33 cellular contexts compared by ENCODE assay signal in genomic region chr13:34174671-34175145, GRCh38.
A peak's percentile ranks its signal among the peaks of the same experiment; 100 is the strongest.
DNase-seq lines count a peak whose midpoint lies in the region; ATAC-seq, FAIRE-seq and TF ChIP-seq lines count a peak whose summit lies in the region.
"Had no signal": no experiment of that assay in that cellular context is flagged by ENCODE, and none has a peak within 500 bp of the region (broad histone marks: within the 10 kb centered on the region; RNA-seq: fewer than 3 reads in every experiment).

No MANE protein-coding gene starts in this region.

- no peak for FAIRE-seq in HepG2 (lab: Jason Lieb, UNC)
- peak; percentile 79 for FAIRE-seq in astrocyte (lab: Jason Lieb, UNC)
- FAIRE-seq: GM12892, RCC 7860 had no signal

- 43% methylated on average over 2 of the region's 2 CpGs for WGBS in right lobe of liver (ENCODE audit: insufficient coverage, low coverage, low lambda C conversion rate, missing lambda C conversion rate)
- WGBS in HepG2 (ENCODE audit: low lambda C conversion rate): 0% methylated on average over 2 of the region's 2 CpGs
- WGBS in right cardiac atrium: 85% methylated on average over 2 of the region's 2 CpGs

- H3K9me3 Mint-ChIP-seq in astrocyte (ENCODE audit: unreplicated experiment): no peaks in the 10 kb centered on the region
- H3K9me3 Mint-ChIP-seq: activated naive CD4-positive, alpha-beta T cell treated with anti-CD3 and anti-CD28 coated beads, Interleukin-2, amount 10 ng/mL, durations not matched to agents 7 days and 5 days; activated T-helper 17 cell treated with anti-CD3 and anti-CD28 coated beads, Interleukin-2, amount 50 U/mL, for 72 hours; CD8-positive, alpha-beta T cell had no signal

- TF ChIP-seq CTCF in right lobe of liver (IDR thresholded peaks at IDR 0.05) (no peak), HepG2 (CRISPR knock-in tag; IDR thresholded peaks at IDR 0.05) (no peak), astrocyte (IDR thresholded peaks at IDR 0.05; ENCODE audit: insufficient read depth, low read depth, low read length) (no peak), fibroblast of villous mesenchyme (IDR thresholded peaks at IDR 0.05; ENCODE audit: insufficient read depth, low read depth, low read length) (no peak)

- H3K4me2 ChIP-seq in HepG2 (ENCODE audit: low read depth, low read length) (no peak overlapping the region), astrocyte (ENCODE audit: low read length) (no peak overlapping the region)

- H3K4me3 Mint-ChIP-seq in astrocyte (ENCODE audit: unreplicated experiment): no peak overlapping the region
- H3K4me3 Mint-ChIP-seq: activated CD8-positive, alpha-beta T cell treated with anti-CD3 and anti-CD28 coated beads, Interleukin-2, amount 10 ng/mL, durations not matched to agents 7 days and 5 days; activated naive CD4-positive, alpha-beta T cell treated with anti-CD3 and anti-CD28 coated beads, Interleukin-2, amount 10 ng/mL, durations not matched to agents 7 days and 5 days; activated T-helper 17 cell treated with anti-CD3 and anti-CD28 coated beads, Interleukin-2, amount 50 U/mL, for 72 hours; CD8-positive, alpha-beta T cell; naive B cell had no signal

- in situ Hi-C loops in HepG2 (cut with HindIII; ENCODE audit: extremely low pct_ligation_motif_present, low pct_unique_long_range_greater_than_20kb): no loop called here

- no peak for TF ChIP-seq EP300 in HepG2 (IDR thresholded peaks at IDR 0.05; ENCODE audit: low read depth in 2 of 2, low read length in 2 of 2)
- no peak for TF ChIP-seq EP300 in HepG2 (CRISPR knock-in tag; IDR thresholded peaks at IDR 0.05; ENCODE audit: borderline replicate concordance)

- H3K4me3 ChIP-seq in right lobe of liver: no peak overlapping the region
- H3K4me3 ChIP-seq in HepG2 (replicated peaks in 1 of 3; ENCODE audit: insufficient read depth in 1 of 3, low read depth in 2 of 3, low read length in 3 of 3): no peak overlapping the region
- H3K4me3 ChIP-seq in astrocyte (ENCODE audit: insufficient read depth, low read depth, low read length): no peak overlapping the region
- H3K4me3 ChIP-seq in fibroblast of villous mesenchyme (ENCODE audit: low read depth, low read length): no peak overlapping the region
- no peak overlapping the region for H3K4me3 ChIP-seq in right cardiac atrium (ENCODE audit: low read length)
- H3K4me3 ChIP-seq: coronary artery, gastrocnemius medialis, psoas muscle, tibial nerve had no signal

- no peaks in the 10 kb centered on the region for H3K27me3 Mint-ChIP-seq in astrocyte (ENCODE audit: low read depth, unreplicated experiment)
- H3K27me3 Mint-ChIP-seq: activated naive CD4-positive, alpha-beta T cell treated with anti-CD3 and anti-CD28 coated beads, Interleukin-2, amount 10 ng/mL, durations not matched to agents 7 days and 5 days; activated T-helper 17 cell treated with anti-CD3 and anti-CD28 coated beads, Interleukin-2, amount 50 U/mL, for 72 hours had no signal

- TF ChIP-seq RAD21 in HepG2 (CRISPR knock-in tag; IDR thresholded peaks at IDR 0.05): no peak

- CTCF ChIA-PET in HepG2 (lab: Yijun Ruan, JAX; ENCODE audit: low intra/inter-chr PET ratio, low total read pairs): no interaction called here

- no peaks in the 10 kb centered on the region for H3K36me3 ChIP-seq in right lobe of liver
- no peaks in the 10 kb centered on the region for H3K36me3 ChIP-seq in HepG2 (replicated peaks in 1 of 2; ENCODE audit: control insufficient read depth in 1 of 2, insufficient read depth in 2 of 2, low read length in 2 of 2)
- no peaks in the 10 kb centered on the region for H3K36me3 ChIP-seq in astrocyte (ENCODE audit: insufficient read depth, low read length)
- H3K36me3 ChIP-seq: gastrocnemius medialis, neutrophil, tibial nerve had no signal

- H3K36me3 Mint-ChIP-seq in astrocyte (ENCODE audit: low read depth, unreplicated experiment): no peaks in the 10 kb centered on the region
- H3K36me3 Mint-ChIP-seq: activated naive CD4-positive, alpha-beta T cell treated with anti-CD3 and anti-CD28 coated beads, Interleukin-2, amount 10 ng/mL, durations not matched to agents 7 days and 5 days; CD8-positive, alpha-beta T cell; naive B cell had no signal

- TF ChIP-seq POLR2A in right lobe of liver (IDR thresholded peaks at IDR 0.05): no peak
- no peak for TF ChIP-seq POLR2A in HepG2 (IDR thresholded peaks at IDR 0.05; ENCODE audit: insufficient read depth in 1 of 2, low read depth in 2 of 2, low read length in 2 of 2)

- H3K9ac ChIP-seq in HepG2 (ENCODE audit: insufficient read depth, low read depth, low read length) (no peak overlapping the region), astrocyte (ENCODE audit: low read length) (no peak overlapping the region)

- H4K20me1 ChIP-seq in HepG2 (ENCODE audit: insufficient read depth, low read length) (no peaks in the 10 kb centered on the region), astrocyte (ENCODE audit: insufficient read depth, low read length) (no peaks in the 10 kb centered on the region)

- BruUV-seq in HepG2 (replicated peaks; lab: Mats Ljungman, UMichigan): no TSS peak

- DNase-seq in right lobe of liver (no peak), HepG2 (ENCODE audit: low spot score) (no peak), astrocyte (ENCODE audit: low read depth) (no peak), fibroblast of villous mesenchyme (ENCODE audit: low read depth) (peak; percentile 85), CD1c-positive myeloid dendritic cell (ENCODE audit: extremely low spot score) (no peak), UCSD-AML1 (lab: John Stamatoyannopoulos, UW; ENCODE audit: unreplicated experiment) (no peak), right cardiac atrium (no peak)
- DNase-seq: activated CD4-positive, alpha-beta T cell treated with anti-CD3 and anti-CD28 coated beads for 4 hours; activated CD8-positive, alpha-beta T cell treated with anti-CD3 and anti-CD28 coated beads, Interleukin-2, amount 10 ng/mL, durations not matched to agents 7 days and 5 days; activated naive CD4-positive, alpha-beta T cell treated with anti-CD3 and anti-CD28 coated beads, Interleukin-2, amount 10 ng/mL, durations not matched to agents 7 days and 5 days; anterior cingulate cortex; CD8-positive, alpha-beta T cell; effector CD8-positive, alpha-beta T cell; gastrocnemius medialis; Kasumi-1; MV-4-11; naive B cell; NCI-H1694; NCI-H82; psoas muscle; SHP77 treated with DMSO at 0.1 percent for 48 hours; stimulated activated CD4-positive, alpha-beta T cell treated with anti-CD3 and anti-CD28 coated beads, Interleukin-15, amount 100 ng/mL, for 24 hours; stimulated activated CD4-positive, alpha-beta T cell treated with anti-CD3 and anti-CD28 coated beads, Interleukin-4, amount 100 ng/mL, for 4 hours had no signal

- no peak overlapping the region for H3K27ac Mint-ChIP-seq in astrocyte (ENCODE audit: unreplicated experiment)
- H3K27ac Mint-ChIP-seq: activated CD8-positive, alpha-beta T cell treated with anti-CD3 and anti-CD28 coated beads, Interleukin-2, amount 10 ng/mL, durations not matched to agents 7 days and 5 days; activated naive CD4-positive, alpha-beta T cell treated with anti-CD3 and anti-CD28 coated beads, Interleukin-2, amount 10 ng/mL, durations not matched to agents 7 days and 5 days; activated T-helper 17 cell treated with anti-CD3 and anti-CD28 coated beads, Interleukin-2, amount 50 U/mL, for 72 hours; CD8-positive, alpha-beta T cell; naive B cell had no signal

- ATAC-seq in right lobe of liver (peak in 3 of 4 donors; percentile 29 to 42 (median 40)), HepG2 (no peak), GM18520 (IDR thresholded peaks at IDR 0.05; ENCODE audit: unreplicated experiment) (no peak), right cardiac atrium (no peak)
- ATAC-seq: activated CD8-positive, alpha-beta T cell treated with anti-CD3 and anti-CD28 coated beads, Interleukin-2, amount 10 ng/mL, durations not matched to agents 7 days and 5 days; activated T-helper 17 cell treated with anti-CD3 and anti-CD28 coated beads, Interleukin-2, amount 50 U/mL, for 72 hours; CD8-positive, alpha-beta T cell; gastrocnemius medialis; HCT116; psoas muscle had no signal

- H3K27ac ChIP-seq in right lobe of liver: no peak overlapping the region
- no peak overlapping the region for H3K27ac ChIP-seq in HepG2 (ENCODE audit: extremely low read length, insufficient read depth, low read length)
- H3K27ac ChIP-seq in astrocyte (ENCODE audit: low read depth, low read length): no peak overlapping the region
- no peak overlapping the region for H3K27ac ChIP-seq in right cardiac atrium (ENCODE audit: low read length)
- H3K27ac ChIP-seq: 22Rv1, coronary artery, gastrocnemius medialis, neutrophil, psoas muscle, tibial nerve, VCaP had no signal

- H3K27me3 ChIP-seq in right lobe of liver (no peaks in the 10 kb centered on the region), HepG2 (ENCODE audit: control insufficient read depth in 1 of 2, insufficient read depth in 2 of 2, low read length in 2 of 2) (no peaks in the 10 kb centered on the region), astrocyte (ENCODE audit: insufficient read depth, low read length) (no peaks in the 10 kb centered on the region), right cardiac atrium (ENCODE audit: control insufficient read depth, insufficient read depth) (no peaks in the 10 kb centered on the region)
- H3K27me3 ChIP-seq: gastrocnemius medialis, neutrophil, tibial nerve had no signal

- POLR2A ChIA-PET in HepG2 (lab: Yijun Ruan, JAX): no interaction called here

- intact Hi-C loops in right lobe of liver (cut with DNase I): no loop called here
- intact Hi-C loops in HepG2 (cut with micrococcal nuclease; ENCODE audit: unreplicated experiment): no loop called here
- intact Hi-C loops in right cardiac atrium (cut with DNase I): no loop called here

- H3K4me1 Mint-ChIP-seq in astrocyte (ENCODE audit: low read depth, unreplicated experiment): peaks cover 22% of the 10 kb centered on the region
- H3K4me1 Mint-ChIP-seq: activated naive CD4-positive, alpha-beta T cell treated with anti-CD3 and anti-CD28 coated beads, Interleukin-2, amount 10 ng/mL, durations not matched to agents 7 days and 5 days; activated T-helper 17 cell treated with anti-CD3 and anti-CD28 coated beads, Interleukin-2, amount 50 U/mL, for 72 hours; naive B cell had no signal

- H3K9me3 ChIP-seq in right lobe of liver: no peaks in the 10 kb centered on the region
- H3K9me3 ChIP-seq in HepG2 (ENCODE audit: low read length): no peaks in the 10 kb centered on the region
- H3K9me3 ChIP-seq in astrocyte (ENCODE audit: insufficient read depth, low read depth, low read length): no peaks in the 10 kb centered on the region
- no peaks in the 10 kb centered on the region for H3K9me3 ChIP-seq in right cardiac atrium (ENCODE audit: control insufficient read depth, low read length)
- H3K9me3 ChIP-seq: gastrocnemius medialis, neutrophil, psoas muscle, tibial nerve had no signal

- H3K4me1 ChIP-seq in right lobe of liver: no peaks in the 10 kb centered on the region
- H3K4me1 ChIP-seq in HepG2 (ENCODE audit: insufficient read depth, low read length): no peaks in the 10 kb centered on the region
- H3K4me1 ChIP-seq in astrocyte (ENCODE audit: insufficient read depth, low read length): no peaks in the 10 kb centered on the region
- H3K4me1 ChIP-seq in right cardiac atrium (ENCODE audit: control insufficient read depth, insufficient read depth, low read length): no peaks in the 10 kb centered on the region
- H3K4me1 ChIP-seq: gastrocnemius medialis, psoas muscle, tibial nerve had no signal

- H2AFZ ChIP-seq in HepG2 (ENCODE audit: low read length): no peak overlapping the region
- no peak overlapping the region for H2AFZ ChIP-seq in astrocyte (ENCODE audit: low read depth, low read length)

- no peaks in the 10 kb centered on the region for H3K79me2 ChIP-seq in HepG2 (ENCODE audit: insufficient read depth, low read length)
- H3K79me2 ChIP-seq in astrocyte (ENCODE audit: insufficient read depth, low read length): no peaks in the 10 kb centered on the region

Comparison
In these comparisons a context has a peak if more than half of its experiments do, and no peak if none do; other contexts are left out.
1. ATAC-seq: peak in right lobe of liver (3 of 4); none in HepG2 (single experiment), GM18520 (single experiment) and right cardiac atrium (0 of 2).